Comparison of ENCODE assay signal across 8 cellular contexts in the genomic region with DNA sequence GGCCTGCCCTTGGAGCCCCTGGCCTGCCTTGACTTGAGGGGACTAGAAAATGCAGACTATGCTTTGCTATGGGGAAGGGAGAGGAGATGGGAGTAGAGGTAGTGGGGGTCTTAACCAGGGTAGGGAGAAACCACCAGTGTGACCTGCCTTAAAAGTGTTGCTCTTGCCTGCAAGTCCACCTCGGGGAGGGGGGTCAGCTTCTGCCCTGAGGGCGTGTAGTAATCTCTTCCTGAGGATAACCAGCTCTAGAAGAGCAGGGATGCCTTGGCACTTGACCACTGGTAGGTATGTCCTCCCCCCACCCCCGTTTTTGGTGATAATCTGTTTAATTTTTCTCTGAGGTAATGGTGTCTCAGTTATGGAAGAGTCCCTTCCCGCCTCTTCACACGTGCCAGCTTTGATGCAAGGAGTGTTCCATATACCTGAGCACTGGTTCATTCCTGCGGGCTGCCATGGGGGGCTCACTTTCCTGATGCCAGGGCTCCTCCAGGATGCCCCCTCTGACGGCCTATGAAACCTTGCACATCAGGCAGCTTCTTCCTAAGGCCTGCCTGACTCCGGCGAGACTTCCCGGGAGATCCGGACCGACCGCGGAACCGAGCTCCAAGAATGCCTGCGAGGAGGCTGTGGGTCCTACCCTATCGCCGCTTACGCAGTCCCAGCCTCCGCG. TPM values are rescaled to one million over a fixed set of nuclear protein-coding genes. Genes with fewer than 3 reads are reported as not detected.
DNase-seq lines count a peak whose midpoint lies in the region; ATAC-seq and TF ChIP-seq lines count a peak whose summit lies in the region.

No MANE protein-coding gene starts in this region.

- H3K9me3 Mint-ChIP-seq in activated T-helper 2 cell treated with anti-CD3 and anti-CD28 coated beads, Interferon-gamma antibody, Interleukin-2, Interleukin-4, amounts not matched to agents 10 μg/mL and 5 μg/mL and 100 μg/mL, durations not matched to agents 14 hours and 24 hours and 36 hours = no peaks in the 10 kb centered on the region

- no peaks in the 10 kb centered on the region for H3K27me3 Mint-ChIP-seq in activated T-helper 2 cell treated with anti-CD3 and anti-CD28 coated beads, Interferon-gamma antibody, Interleukin-2, Interleukin-4, amounts not matched to agents 10 μg/mL and 5 μg/mL and 100 μg/mL, durations not matched to agents 14 hours and 24 hours and 36 hours (ENCODE audit: low read depth)

- H3K4me3 ChIP-seq in thoracic aorta = peak overlapping the region; percentile 88

- H3K4me1 ChIP-seq in thoracic aorta (ENCODE audit: control insufficient read depth in 1 of 2, low read depth in 2 of 2) = peaks cover 9 to 32% of the 10 kb centered on the region in 2 donors

- peak overlapping the region; percentile 93 to 95 for H3K27ac ChIP-seq in thoracic aorta

- DNase-seq in Right ventricle myocardium inferior (ENCODE audit: missing footprints) = no peak
- no peak for DNase-seq in Right ventricle myocardium superior
- no peak for DNase-seq in activated T-helper 2 cell treated with anti-CD3 and anti-CD28 coated beads, Interferon-gamma antibody, Interleukin-2, Interleukin-4, amounts not matched to agents 10 μg/mL and 5 μg/mL and 100 μg/mL, durations not matched to agents 14 hours and 24 hours and 36 hours (ENCODE audit: low spot score)
- peak; percentile 84 for DNase-seq in islet precursor cell
- no peak for DNase-seq in thoracic aorta (ENCODE audit: low spot score)
- DNase-seq in globus pallidus (ENCODE audit: low spot score) = no peak

- TF ChIP-seq CTCF in thoracic aorta (IDR thresholded peaks at IDR 0.05) = no peak

- peak overlapping the region; percentile 83 for H3K4me3 Mint-ChIP-seq in activated T-helper 2 cell treated with anti-CD3 and anti-CD28 coated beads, Interferon-gamma antibody, Interleukin-2, Interleukin-4, amounts not matched to agents 10 μg/mL and 5 μg/mL and 100 μg/mL, durations not matched to agents 14 hours and 24 hours and 36 hours (ENCODE audit: low read depth)

- intact Hi-C loops in Right ventricle myocardium inferior (cut with DNase I) (loop anchor here (5.0 kb wide), 1 partner anchor 458 kb away; no protein-coding TSS in a partner anchor), Right ventricle myocardium superior (cut with DNase I) (no loop called here)
- intact Hi-C loops in activated T-helper 2 cell treated with anti-CD3 and anti-CD28 coated beads, Interferon-gamma antibody, Interleukin-2, Interleukin-4, amounts not matched to agents 10 μg/mL and 5 μg/mL and 100 μg/mL, durations not matched to agents 14 hours and 24 hours and 36 hours (cut with micrococcal nuclease) = loop anchor here (1.0 to 10.0 kb wide), 5 partner anchors 18 to 176 kb away; a partner anchor contains a TSS

- H3K27ac Mint-ChIP-seq in activated T-helper 2 cell treated with anti-CD3 and anti-CD28 coated beads, Interferon-gamma antibody, Interleukin-2, Interleukin-4, amounts not matched to agents 10 μg/mL and 5 μg/mL and 100 μg/mL, durations not matched to agents 14 hours and 24 hours and 36 hours = peak overlapping the region; percentile 79

- H3K27me3 ChIP-seq in thoracic aorta (replicated peaks; ENCODE audit: insufficient read depth) = no peaks in the 10 kb centered on the region

- peaks cover 44% of the 10 kb centered on the region for H3K36me3 Mint-ChIP-seq in activated T-helper 2 cell treated with anti-CD3 and anti-CD28 coated beads, Interferon-gamma antibody, Interleukin-2, Interleukin-4, amounts not matched to agents 10 μg/mL and 5 μg/mL and 100 μg/mL, durations not matched to agents 14 hours and 24 hours and 36 hours (ENCODE audit: low read depth)

- peaks cover 11% of the 10 kb centered on the region for H3K36me3 ChIP-seq in thoracic aorta

- no peaks in the 10 kb centered on the region for H3K9me3 ChIP-seq in thoracic aorta

- peaks cover 34% of the 10 kb centered on the region for H3K4me1 Mint-ChIP-seq in activated T-helper 2 cell treated with anti-CD3 and anti-CD28 coated beads, Interferon-gamma antibody, Interleukin-2, Interleukin-4, amounts not matched to agents 10 μg/mL and 5 μg/mL and 100 μg/mL, durations not matched to agents 14 hours and 24 hours and 36 hours (ENCODE audit: low read depth)

- ATAC-seq in Right ventricle myocardium inferior (peak; percentile 3), Right ventricle myocardium superior (ENCODE audit: poor library complexity) (no peak), thoracic aorta (ENCODE audit: insufficient number of reproducible peaks, low FRiP score, low read depth) (no peak), HG03571 (IDR thresholded peaks at IDR 0.05; ENCODE audit: unreplicated experiment) (no peak), HG03108 (IDR thresholded peaks at IDR 0.05; ENCODE audit: unreplicated experiment) (no peak)

RNA-seq across cellular contexts. Expression of a gene that starts 0.8 kb away (rescaled TPM):
- total RNA-seq in Right ventricle myocardium inferior (25.5 TPM), Right ventricle myocardium superior (25.1 TPM), thoracic aorta (10 to 100 TPM; 57.6 to 75.1 TPM)
- 37.8 and 39.1 TPM in 2 replicates for total RNA-seq in activated T-helper 2 cell treated with anti-CD3 and anti-CD28 coated beads, Interferon-gamma antibody, Interleukin-2, Interleukin-4, amounts not matched to agents 10 μg/mL and 5 μg/mL and 100 μg/mL, durations not matched to agents 14 hours and 24 hours and 36 hours

RNA-seq across cellular contexts. Expression of a gene that starts 17.9 kb away (rescaled TPM):
- total RNA-seq in Right ventricle myocardium inferior (83.3 TPM), Right ventricle myocardium superior (71.6 TPM), thoracic aorta (100 to 1,000 TPM in 1 of 2 donors, 10 to 100 TPM in 1; 89.9 to 121 TPM)
- total RNA-seq in activated T-helper 2 cell treated with anti-CD3 and anti-CD28 coated beads, Interferon-gamma antibody, Interleukin-2, Interleukin-4, amounts not matched to agents 10 μg/mL and 5 μg/mL and 100 μg/mL, durations not matched to agents 14 hours and 24 hours and 36 hours = 161 and 167 TPM in 2 replicates

RNA-seq across cellular contexts. Expression of a gene that starts 29.1 kb away (rescaled TPM):
- total RNA-seq in Right ventricle myocardium inferior (9.0 TPM), Right ventricle myocardium superior (7.9 TPM), thoracic aorta (10 to 100 TPM; 16.8 to 36.8 TPM)
- 30.4 and 30.5 TPM in 2 replicates for total RNA-seq in activated T-helper 2 cell treated with anti-CD3 and anti-CD28 coated beads, Interferon-gamma antibody, Interleukin-2, Interleukin-4, amounts not matched to agents 10 μg/mL and 5 μg/mL and 100 μg/mL, durations not matched to agents 14 hours and 24 hours and 36 hours

RNA-seq across cellular contexts. Expression of a gene that starts 32.7 kb away (rescaled TPM):
- total RNA-seq in Right ventricle myocardium inferior = 157 TPM
- 165 TPM for total RNA-seq in Right ventricle myocardium superior
- total RNA-seq in activated T-helper 2 cell treated with anti-CD3 and anti-CD28 coated beads, Interferon-gamma antibody, Interleukin-2, Interleukin-4, amounts not matched to agents 10 μg/mL and 5 μg/mL and 100 μg/mL, durations not matched to agents 14 hours and 24 hours and 36 hours = 118 and 120 TPM in 2 replicates
- 100 to 1,000 TPM in 1 of 2 donors, 10 to 100 TPM in 1; 65.7 to 164 TPM for total RNA-seq in thoracic aorta

RNA-seq across cellular contexts. Expression of a gene that starts 39.9 kb away (rescaled TPM):
- 64.3 TPM for total RNA-seq in Right ventricle myocardium inferior
- 58.5 TPM for total RNA-seq in Right ventricle myocardium superior
- total RNA-seq in activated T-helper 2 cell treated with anti-CD3 and anti-CD28 coated beads, Interferon-gamma antibody, Interleukin-2, Interleukin-4, amounts not matched to agents 10 μg/mL and 5 μg/mL and 100 μg/mL, durations not matched to agents 14 hours and 24 hours and 36 hours = 412 and 416 TPM in 2 replicates
- 10 to 100 TPM; 56.0 to 96.2 TPM for total RNA-seq in thoracic aorta
